In genomic region chr2:19786408-19787058, GRCh38 we compare ENCODE assay signal across 1 cellular context.
TF ChIP-seq lines count a peak whose summit lies in the region.

No MANE protein-coding gene starts in this region.

TF ChIP-seq in K562, 482 proteins besides CTCF, POLR2A, EP300 and RAD21 (continued from another document and continues in another):
- TF ChIP-seq MGA (IDR thresholded peaks at IDR 0.05) (peak; percentile 61), HNRNPL (IDR thresholded peaks at IDR 0.05; ENCODE audit: low read depth, low read length) (no peak), MLLT1 (IDR thresholded peaks at IDR 0.05) (no peak), MCM7 (IDR thresholded peaks at IDR 0.05) (no peak), MYC (IDR thresholded peaks at IDR 0.05; ENCODE audit: low read depth, low read length) (peak; percentile 64; the same call in 1 of the 2 replicates), MYC (CRISPR knock-in tag; IDR thresholded peaks at IDR 0.05; ENCODE audit: borderline replicate concordance, low read depth) (no peak), JUNB (CRISPR knock-in tag; conservative IDR thresholded peaks at IDR 0.05) (no peak), ZBTB5 (IDR thresholded peaks at IDR 0.05) (no peak), NUFIP1 (IDR thresholded peaks at IDR 0.05; ENCODE audit: partially characterized antibody) (no peak), NFE2 (IDR thresholded peaks at IDR 0.05; ENCODE audit: low read depth) (peak; percentile 99), MCM5 (IDR thresholded peaks at IDR 0.05; ENCODE audit: low read depth) (no peak), ZNF668 (CRISPR knock-in tag; IDR thresholded peaks at IDR 0.05) (no peak), MIER1 (IDR thresholded peaks at IDR 0.05; ENCODE audit: low read depth) (no peak), SMAD4 (CRISPR knock-in tag; conservative IDR thresholded peaks at IDR 0.05) (0 out of 2 replicates have a peak, but pooled peaks have one; percentile 48), PTRF (tag; IDR thresholded peaks at IDR 0.05) (no peak), SNIP1 (IDR thresholded peaks at IDR 0.05; ENCODE audit: low read depth) (no peak), UBTF (IDR thresholded peaks at IDR 0.05; ENCODE audit: borderline replicate concordance in 1 of 2, low read depth in 2 of 2, low read length in 2 of 2) (no peak), LARP7 (IDR thresholded peaks at IDR 0.05) (no peak), HIVEP1 (CRISPR knock-in tag; IDR thresholded peaks at IDR 0.05) (no peak), ZNF785 (CRISPR knock-in tag; IDR thresholded peaks at IDR 0.05) (no peak), BMI1 (IDR thresholded peaks at IDR 0.05; ENCODE audit: low read length) (no peak), POLR2AphosphoS5 (IDR thresholded peaks at IDR 0.05; ENCODE audit: control insufficient read depth, insufficient read depth, low read depth, low read length) (no peak), MCM2 (IDR thresholded peaks at IDR 0.05; ENCODE audit: low read depth) (no peak), NRF1 (conservative IDR thresholded peaks at IDR 0.05 in 1 of 2, IDR thresholded peaks at IDR 0.05 in 1 of 2) (0 out of 4 replicates have a peak, but pooled peaks of 1 of the 2 experiments have one; percentile 19), ZNF280A (IDR thresholded peaks at IDR 0.05; ENCODE audit: low read depth, partially characterized antibody) (no peak), BDP1 (IDR thresholded peaks at IDR 0.05; ENCODE audit: insufficient read depth, insufficient read length) (no peak), CTBP1 (IDR thresholded peaks at IDR 0.05; ENCODE audit: borderline replicate concordance) (peak; percentile 61), MED1 (CRISPR knock-in tag; IDR thresholded peaks at IDR 0.05; ENCODE audit: borderline replicate concordance) (no peak), TAF1 (IDR thresholded peaks at IDR 0.05; ENCODE audit: control insufficient read depth, extremely low read depth, insufficient read depth, low read length, severe bottlenecking) (no peak), MBD2 (IDR thresholded peaks at IDR 0.05; ENCODE audit: borderline replicate concordance, low read depth) (no peak), ZZZ3 (IDR thresholded peaks at IDR 0.05) (no peak), MXI1 (IDR thresholded peaks at IDR 0.05; ENCODE audit: low read depth, low read length) (no peak)
- TF ChIP-seq, protein P1, sequence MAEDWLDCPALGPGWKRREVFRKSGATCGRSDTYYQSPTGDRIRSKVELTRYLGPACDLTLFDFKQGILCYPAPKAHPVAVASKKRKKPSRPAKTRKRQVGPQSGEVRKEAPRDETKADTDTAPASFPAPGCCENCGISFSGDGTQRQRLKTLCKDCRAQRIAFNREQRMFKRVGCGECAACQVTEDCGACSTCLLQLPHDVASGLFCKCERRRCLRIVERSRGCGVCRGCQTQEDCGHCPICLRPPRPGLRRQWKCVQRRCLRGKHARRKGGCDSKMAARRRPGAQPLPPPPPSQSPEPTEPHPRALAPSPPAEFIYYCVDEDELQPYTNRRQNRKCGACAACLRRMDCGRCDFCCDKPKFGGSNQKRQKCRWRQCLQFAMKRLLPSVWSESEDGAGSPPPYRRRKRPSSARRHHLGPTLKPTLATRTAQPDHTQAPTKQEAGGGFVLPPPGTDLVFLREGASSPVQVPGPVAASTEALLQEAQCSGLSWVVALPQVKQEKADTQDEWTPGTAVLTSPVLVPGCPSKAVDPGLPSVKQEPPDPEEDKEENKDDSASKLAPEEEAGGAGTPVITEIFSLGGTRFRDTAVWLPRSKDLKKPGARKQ (CRISPR knock-in tag; IDR thresholded peaks at IDR 0.05), result no peak
- TF ChIP-seq, protein P2, sequence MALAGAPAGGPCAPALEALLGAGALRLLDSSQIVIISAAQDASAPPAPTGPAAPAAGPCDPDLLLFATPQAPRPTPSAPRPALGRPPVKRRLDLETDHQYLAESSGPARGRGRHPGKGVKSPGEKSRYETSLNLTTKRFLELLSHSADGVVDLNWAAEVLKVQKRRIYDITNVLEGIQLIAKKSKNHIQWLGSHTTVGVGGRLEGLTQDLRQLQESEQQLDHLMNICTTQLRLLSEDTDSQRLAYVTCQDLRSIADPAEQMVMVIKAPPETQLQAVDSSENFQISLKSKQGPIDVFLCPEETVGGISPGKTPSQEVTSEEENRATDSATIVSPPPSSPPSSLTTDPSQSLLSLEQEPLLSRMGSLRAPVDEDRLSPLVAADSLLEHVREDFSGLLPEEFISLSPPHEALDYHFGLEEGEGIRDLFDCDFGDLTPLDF (CRISPR knock-in tag; IDR thresholded peaks at IDR 0.05), result no peak
- TF ChIP-seq, protein P3, sequence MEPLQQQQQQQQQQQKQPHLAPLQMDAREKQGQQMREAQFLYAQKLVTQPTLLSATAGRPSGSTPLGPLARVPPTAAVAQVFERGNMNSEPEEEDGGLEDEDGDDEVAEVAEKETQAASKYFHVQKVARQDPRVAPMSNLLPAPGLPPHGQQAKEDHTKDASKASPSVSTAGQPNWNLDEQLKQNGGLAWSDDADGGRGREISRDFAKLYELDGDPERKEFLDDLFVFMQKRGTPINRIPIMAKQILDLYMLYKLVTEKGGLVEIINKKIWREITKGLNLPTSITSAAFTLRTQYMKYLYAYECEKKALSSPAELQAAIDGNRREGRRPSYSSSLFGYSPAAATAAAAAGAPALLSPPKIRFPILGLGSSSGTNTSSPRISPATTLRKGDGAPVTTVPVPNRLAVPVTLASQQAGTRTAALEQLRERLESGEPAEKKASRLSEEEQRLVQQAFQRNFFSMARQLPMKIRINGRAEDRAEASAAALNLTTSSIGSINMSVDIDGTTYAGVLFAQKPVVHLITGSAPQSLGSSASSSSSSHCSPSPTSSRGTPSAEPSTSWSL (CRISPR knock-in tag; IDR thresholded peaks at IDR 0.05; ENCODE audit: borderline replicate concordance), result no peak
